Comparison of ENCODE assay signal across 9 cellular contexts in genomic region chr15:80404057-80404718, GRCh38. TPM values are rescaled to one million over a fixed set of nuclear protein-coding genes. Genes with fewer than 3 reads are reported as not detected.
DNase-seq lines count a peak whose midpoint lies in the region; ATAC-seq and TF ChIP-seq lines count a peak whose summit lies in the region.
"Had no signal": no experiment of that assay in that cellular context is flagged by ENCODE, and none has a peak within 500 bp of the region (broad histone marks: within the 10 kb centered on the region; RNA-seq: fewer than 3 reads in every experiment).

ARNT2 (plus strand) TSS chr15:80404382; CDS start chr15:80404516, 134 bp downstream.

- H3K27ac Mint-ChIP-seq in activated naive CD8-positive, alpha-beta T cell treated with anti-CD3 and anti-CD28 coated beads for 36 hours = no peak within 1 kb of the TSS

- H3K9me3 Mint-ChIP-seq in activated naive CD8-positive, alpha-beta T cell treated with anti-CD3 and anti-CD28 coated beads for 36 hours = no peaks in the 10 kb centered on the region

- TF ChIP-seq CTCF in HEK293 (tag by site-specific recombination; IDR thresholded peaks at IDR 0.05) = no peak

- CTCF ChIA-PET in HEK293 (lab: Yijun Ruan, JAX) = interaction anchor here (3.9 kb wide), 1 partner anchor 15 kb away, joined by 19 read pairs; no protein-coding TSS in a partner anchor

- H3K27ac ChIP-seq in HEK293 (ENCODE audit: extremely low read depth, low read depth, low read length) = peak within 1 kb of the TSS; percentile 91
- H3K27ac ChIP-seq in right cardiac atrium (ENCODE audit: low read length) = no peak within 1 kb of the TSS
- H3K27ac ChIP-seq: epithelial cell of prostate had no signal

- H3K27me3 ChIP-seq in right cardiac atrium (ENCODE audit: control insufficient read depth, insufficient read depth) = no peaks in the 10 kb centered on the region

- intact Hi-C loops in right cardiac atrium (cut with DNase I) (no loop called here), sciatic nerve (cut with DNase I) (no loop called here)

- peaks cover 9% of the 10 kb centered on the region for H3K4me1 ChIP-seq in HEK293 (ENCODE audit: control insufficient read depth, insufficient read depth, low read length)
- H3K4me1 ChIP-seq in right cardiac atrium (ENCODE audit: control insufficient read depth, insufficient read depth, low read length) = no peaks in the 10 kb centered on the region

- peaks cover 69% of the 10 kb centered on the region for H3K27me3 Mint-ChIP-seq in activated naive CD8-positive, alpha-beta T cell treated with anti-CD3 and anti-CD28 coated beads for 36 hours

- no peaks in the 10 kb centered on the region for H3K36me3 Mint-ChIP-seq in activated naive CD8-positive, alpha-beta T cell treated with anti-CD3 and anti-CD28 coated beads for 36 hours

- no peaks in the 10 kb centered on the region for H3K36me3 ChIP-seq in HEK293 (ENCODE audit: control insufficient read depth in 2 of 2, insufficient read depth in 1 of 2, low read length in 2 of 2)

- POLR2A ChIA-PET in HEK293 (lab: Yijun Ruan, JAX) = interaction anchor here (0.5 kb wide), 1 partner anchor 606 kb away, joined by 4 read pairs; no protein-coding TSS in a partner anchor

- H3K4me1 Mint-ChIP-seq in activated naive CD8-positive, alpha-beta T cell treated with anti-CD3 and anti-CD28 coated beads for 36 hours = peaks cover 3% of the 10 kb centered on the region

- peak within 1 kb of the TSS; percentile 39 for H3K4me3 Mint-ChIP-seq in activated naive CD8-positive, alpha-beta T cell treated with anti-CD3 and anti-CD28 coated beads for 36 hours

- DNase-seq in ACHN (peak; percentile 55), right cardiac atrium (peak; percentile 31 to 76 (median 68)), sciatic nerve (ENCODE audit: low spot score) (peak; percentile 58)
- no peak for DNase-seq in activated naive CD8-positive, alpha-beta T cell treated with anti-CD3 and anti-CD28 coated beads for 36 hours

- in situ Hi-C loops in ACHN (cut with HindIII; ENCODE audit: low pct_ligation_motif_present, low pct_unique_long_range_greater_than_20kb, low sequenced_read_pairs) = no loop called here

- ATAC-seq in right cardiac atrium (peak; percentile 65 to 76), sciatic nerve (peak; percentile 46), HG03432 (IDR thresholded peaks at IDR 0.05; ENCODE audit: unreplicated experiment) (no peak), HG03280 (IDR thresholded peaks at IDR 0.05; ENCODE audit: unreplicated experiment) (no peak), GM21526 (IDR thresholded peaks at IDR 0.05; ENCODE audit: low FRiP score, unreplicated experiment) (no peak)

- WGBS in right cardiac atrium = under 1% methylated on average over 96 of the region's 97 CpGs

- peak within 1 kb of the TSS; percentile 62 for H3K4me3 ChIP-seq in HEK293 (ENCODE audit: low read depth, low read length)
- peak within 1 kb of the TSS; percentile 71 for H3K4me3 ChIP-seq in right cardiac atrium (ENCODE audit: low read length)

- no peaks in the 10 kb centered on the region for H3K9me3 ChIP-seq in HEK293 (ENCODE audit: control insufficient read depth, insufficient read depth, low read depth, low read length)
- no peaks in the 10 kb centered on the region for H3K9me3 ChIP-seq in right cardiac atrium (ENCODE audit: control insufficient read depth, low read length)

TF ChIP-seq in HEK293, 187 proteins besides CTCF, POLR2A, EP300 and RAD21 (continues in another document):
- TF ChIP-seq, protein P1, sequence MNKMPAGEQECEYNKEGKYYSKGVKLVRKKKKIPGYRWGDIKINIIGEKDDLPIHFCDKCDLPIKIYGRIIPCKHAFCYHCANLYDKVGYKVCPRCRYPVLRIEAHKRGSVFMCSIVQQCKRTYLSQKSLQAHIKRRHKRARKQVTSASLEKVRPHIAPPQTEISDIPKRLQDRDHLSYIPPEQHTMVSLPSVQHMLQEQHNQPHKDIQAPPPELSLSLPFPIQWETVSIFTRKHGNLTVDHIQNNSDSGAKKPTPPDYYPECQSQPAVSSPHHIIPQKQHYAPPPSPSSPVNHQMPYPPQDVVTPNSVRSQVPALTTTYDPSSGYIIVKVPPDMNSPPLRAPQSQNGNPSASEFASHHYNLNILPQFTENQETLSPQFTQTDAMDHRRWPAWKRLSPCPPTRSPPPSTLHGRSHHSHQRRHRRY (tag by site-specific recombination; IDR thresholded peaks at IDR 0.05) = no peak
- TF ChIP-seq ZNF221 (tag by site-specific recombination; IDR thresholded peaks at IDR 0.05; ENCODE audit: borderline replicate concordance) (no peak), ZNF202 (tag by site-specific recombination; IDR thresholded peaks at IDR 0.05; ENCODE audit: borderline replicate concordance) (no peak), REPIN1 (tag by site-specific recombination; IDR thresholded peaks at IDR 0.05; ENCODE audit: low read depth) (no peak), ZNF211 (tag by site-specific recombination; IDR thresholded peaks at IDR 0.05; ENCODE audit: low read depth) (no peak), ZNF114 (tag by site-specific recombination; IDR thresholded peaks at IDR 0.05) (no peak), ZNF2 (tag by site-specific recombination; IDR thresholded peaks at IDR 0.05) (no peak), ZBTB26 (tag by site-specific recombination; optimal IDR thresholded peaks at IDR 0.05) (peak; percentile 42), ZFP3 (tag by site-specific recombination; IDR thresholded peaks at IDR 0.05; ENCODE audit: low read depth) (no peak), ZNF473 (tag by site-specific recombination; IDR thresholded peaks at IDR 0.05) (no peak)
- TF ChIP-seq, protein P2, sequence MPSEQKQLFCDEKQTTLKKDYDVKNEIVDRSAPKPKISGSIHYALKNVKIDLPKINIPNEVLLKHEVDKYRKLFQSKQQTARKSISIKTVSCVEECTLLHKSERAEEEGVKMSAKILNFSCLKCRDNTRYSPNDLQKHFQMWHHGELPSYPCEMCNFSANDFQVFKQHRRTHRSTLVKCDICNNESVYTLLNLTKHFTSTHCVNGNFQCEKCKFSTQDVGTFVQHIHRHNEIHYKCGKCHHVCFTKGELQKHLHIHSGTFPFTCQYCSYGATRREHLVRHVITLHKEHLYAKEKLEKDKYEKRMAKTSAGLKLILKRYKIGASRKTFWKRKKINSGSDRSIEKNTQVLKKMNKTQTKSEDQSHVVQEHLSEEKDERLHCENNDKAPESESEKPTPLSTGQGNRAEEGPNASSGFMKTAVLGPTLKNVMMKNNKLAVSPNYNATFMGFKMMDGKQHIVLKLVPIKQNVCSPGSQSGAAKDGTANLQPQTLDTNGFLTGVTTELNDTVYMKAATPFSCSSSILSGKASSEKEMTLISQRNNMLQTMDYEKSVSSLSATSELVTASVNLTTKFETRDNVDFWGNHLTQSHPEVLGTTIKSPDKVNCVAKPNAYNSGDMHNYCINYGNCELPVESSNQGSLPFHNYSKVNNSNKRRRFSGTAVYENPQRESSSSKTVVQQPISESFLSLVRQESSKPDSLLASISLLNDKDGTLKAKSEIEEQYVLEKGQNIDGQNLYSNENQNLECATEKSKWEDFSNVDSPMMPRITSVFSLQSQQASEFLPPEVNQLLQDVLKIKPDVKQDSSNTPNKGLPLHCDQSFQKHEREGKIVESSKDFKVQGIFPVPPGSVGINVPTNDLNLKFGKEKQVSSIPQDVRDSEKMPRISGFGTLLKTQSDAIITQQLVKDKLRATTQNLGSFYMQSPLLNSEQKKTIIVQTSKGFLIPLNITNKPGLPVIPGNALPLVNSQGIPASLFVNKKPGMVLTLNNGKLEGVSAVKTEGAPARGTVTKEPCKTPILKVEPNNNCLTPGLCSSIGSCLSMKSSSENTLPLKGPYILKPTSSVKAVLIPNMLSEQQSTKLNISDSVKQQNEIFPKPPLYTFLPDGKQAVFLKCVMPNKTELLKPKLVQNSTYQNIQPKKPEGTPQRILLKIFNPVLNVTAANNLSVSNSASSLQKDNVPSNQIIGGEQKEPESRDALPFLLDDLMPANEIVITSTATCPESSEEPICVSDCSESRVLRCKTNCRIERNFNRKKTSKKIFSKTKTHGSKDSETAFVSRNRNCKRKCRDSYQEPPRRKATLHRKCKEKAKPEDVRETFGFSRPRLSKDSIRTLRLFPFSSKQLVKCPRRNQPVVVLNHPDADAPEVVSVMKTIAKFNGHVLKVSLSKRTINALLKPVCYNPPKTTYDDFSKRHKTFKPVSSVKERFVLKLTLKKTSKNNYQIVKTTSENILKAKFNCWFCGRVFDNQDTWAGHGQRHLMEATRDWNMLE (tag by site-specific recombination; conservative IDR thresholded peaks at IDR 0.05; ENCODE audit: low read depth) = no peak
- TF ChIP-seq, protein P3, sequence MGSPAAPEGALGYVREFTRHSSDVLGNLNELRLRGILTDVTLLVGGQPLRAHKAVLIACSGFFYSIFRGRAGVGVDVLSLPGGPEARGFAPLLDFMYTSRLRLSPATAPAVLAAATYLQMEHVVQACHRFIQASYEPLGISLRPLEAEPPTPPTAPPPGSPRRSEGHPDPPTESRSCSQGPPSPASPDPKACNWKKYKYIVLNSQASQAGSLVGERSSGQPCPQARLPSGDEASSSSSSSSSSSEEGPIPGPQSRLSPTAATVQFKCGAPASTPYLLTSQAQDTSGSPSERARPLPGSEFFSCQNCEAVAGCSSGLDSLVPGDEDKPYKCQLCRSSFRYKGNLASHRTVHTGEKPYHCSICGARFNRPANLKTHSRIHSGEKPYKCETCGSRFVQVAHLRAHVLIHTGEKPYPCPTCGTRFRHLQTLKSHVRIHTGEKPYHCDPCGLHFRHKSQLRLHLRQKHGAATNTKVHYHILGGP (tag by site-specific recombination; IDR thresholded peaks at IDR 0.05) = no peak

RNA-seq across cellular contexts. Expression of gene ARNT2, which starts in this region (rescaled TPM):
- not detected for total RNA-seq in activated naive CD8-positive, alpha-beta T cell treated with anti-CD3 and anti-CD28 coated beads for 36 hours
- total RNA-seq in right cardiac atrium = 10 to 100 TPM in 1 of 4 donors, 1 to 10 TPM in 3; 4.1 to 15.9 (median 8.2) TPM
- 3.6 TPM for polyA plus RNA-seq in right cardiac atrium
- total RNA-seq in sciatic nerve = 16.6 TPM

Comparison
In these comparisons a context has a peak if more than half of its experiments do, and no peak if none do; other contexts are left out.
1. RNA of gene ARNT2 (total RNA-seq): 16.6 TPM in sciatic nerve (single experiment) and 4.1 to 15.9 TPM in right cardiac atrium; not detected in activated naive CD8-positive, alpha-beta T cell treated with anti-CD3 and anti-CD28 coated beads for 36 hours; every median in the first group is over 4 times any median in the second.
2. ATAC-seq: peak in right cardiac atrium (2 of 2) and sciatic nerve (single experiment); none in HG03432 (single experiment), HG03280 (single experiment) and GM21526 (single experiment).